Comparison of ENCODE assay signal across 10 cellular contexts in genomic region chr2:19711470-19712372, GRCh38.
DNase-seq lines count a peak whose midpoint lies in the region; ATAC-seq and TF ChIP-seq lines count a peak whose summit lies in the region.
"Had no signal": no experiment of that assay in that cellular context is flagged by ENCODE, and none has a peak within 500 bp of the region (broad histone marks: within the 10 kb centered on the region; RNA-seq: fewer than 3 reads in every experiment).

No MANE protein-coding gene starts in this region.

- H3K36me3 ChIP-seq in SJCRH30: no peaks in the 10 kb centered on the region

- no peak for TF ChIP-seq CTCF in activated CD8-positive, alpha-beta T cell treated with anti-CD3 and anti-CD28 coated beads for 36 hours (IDR thresholded peaks at IDR 0.05)

- H3K4me1 Mint-ChIP-seq in activated CD8-positive, alpha-beta T cell treated with anti-CD3 and anti-CD28 coated beads, Interleukin-2, amount 10 ng/mL, durations not matched to agents 7 days and 5 days (ENCODE audit: low read depth): no peaks in the 10 kb centered on the region
- H3K4me1 Mint-ChIP-seq in activated CD8-positive, alpha-beta T cell treated with anti-CD3 and anti-CD28 coated beads for 36 hours (ENCODE audit: low read depth): no peaks in the 10 kb centered on the region
- no peaks in the 10 kb centered on the region for H3K4me1 Mint-ChIP-seq in stimulated activated effector memory CD8-positive, alpha-beta T cell treated with anti-CD3 and anti-CD28 coated beads, Interleukin-12 subunit alpha, Interleukin-12 subunit beta, amount 100 ng/mL, for 72 hours
- no peaks in the 10 kb centered on the region for H3K4me1 Mint-ChIP-seq in immature natural killer cell
- H3K4me1 Mint-ChIP-seq: naive B cell had no signal

- H3K36me3 Mint-ChIP-seq in activated CD8-positive, alpha-beta T cell treated with anti-CD3 and anti-CD28 coated beads, Interleukin-2, amount 10 ng/mL, durations not matched to agents 7 days and 5 days (ENCODE audit: low read depth): no peaks in the 10 kb centered on the region
- H3K36me3 Mint-ChIP-seq in activated CD8-positive, alpha-beta T cell treated with anti-CD3 and anti-CD28 coated beads for 36 hours (ENCODE audit: low read depth): no peaks in the 10 kb centered on the region
- H3K36me3 Mint-ChIP-seq in stimulated activated effector memory CD8-positive, alpha-beta T cell treated with anti-CD3 and anti-CD28 coated beads, Interleukin-12 subunit alpha, Interleukin-12 subunit beta, amount 100 ng/mL, for 72 hours: no peaks in the 10 kb centered on the region
- H3K36me3 Mint-ChIP-seq in immature natural killer cell: no peaks in the 10 kb centered on the region

- H3K27me3 Mint-ChIP-seq in activated CD8-positive, alpha-beta T cell treated with anti-CD3 and anti-CD28 coated beads, Interleukin-2, amount 10 ng/mL, durations not matched to agents 7 days and 5 days (ENCODE audit: low read depth): no peaks in the 10 kb centered on the region
- peaks cover 4% of the 10 kb centered on the region for H3K27me3 Mint-ChIP-seq in activated CD8-positive, alpha-beta T cell treated with anti-CD3 and anti-CD28 coated beads for 36 hours
- H3K27me3 Mint-ChIP-seq in immature natural killer cell (ENCODE audit: low read depth in 3 of 3): peaks cover 1 to 4% (median 2%) of the 10 kb centered on the region in 3 donors

- no peak for DNase-seq in activated CD8-positive, alpha-beta T cell treated with anti-CD3 and anti-CD28 coated beads, Interleukin-2, amount 10 ng/mL, durations not matched to agents 7 days and 5 days
- no peak for DNase-seq in activated CD8-positive, alpha-beta T cell treated with anti-CD3 and anti-CD28 coated beads for 36 hours
- DNase-seq in SJCRH30 (peak; percentile 32 to 45), glomerular visceral epithelial cell (ENCODE audit: extremely low spot score) (peak; percentile 94), immature natural killer cell (no peak)
- no peak for DNase-seq in stimulated activated effector memory CD8-positive, alpha-beta T cell treated with anti-CD3 and anti-CD28 coated beads, Interleukin-12 subunit alpha, Interleukin-12 subunit beta, amount 100 ng/mL, for 72 hours (ENCODE audit: low spot score in 2 of 2)
- DNase-seq: DND-41, naive B cell had no signal

- POLR2A ChIA-PET in activated CD8-positive, alpha-beta T cell treated with anti-CD3 and anti-CD28 coated beads, Interleukin-2, amount 10 ng/mL, durations not matched to agents 7 days and 5 days (lab: Charles Lee): no interaction called here
- POLR2A ChIA-PET in activated CD8-positive, alpha-beta T cell treated with anti-CD3 and anti-CD28 coated beads for 36 hours (lab: Charles Lee): no interaction called here

- peaks cover 3% of the 10 kb centered on the region; the same call in 1 of the 2 replicates for H3K27me3 ChIP-seq in SJCRH30

- no peak overlapping the region for H3K4me3 ChIP-seq in SJCRH30

- ATAC-seq in activated CD8-positive, alpha-beta T cell treated with anti-CD3 and anti-CD28 coated beads, Interleukin-2, amount 10 ng/mL, durations not matched to agents 7 days and 5 days: peak; percentile 64
- ATAC-seq in activated CD8-positive, alpha-beta T cell treated with anti-CD3 and anti-CD28 coated beads for 36 hours: no peak
- peak; percentile 59 for ATAC-seq in stimulated activated effector memory CD8-positive, alpha-beta T cell treated with anti-CD3 and anti-CD28 coated beads, Interleukin-12 subunit alpha, Interleukin-12 subunit beta, amount 100 ng/mL, for 72 hours
- no peak for ATAC-seq in HG03565 (IDR thresholded peaks at IDR 0.05; ENCODE audit: unreplicated experiment)
- ATAC-seq in HG02678 (IDR thresholded peaks at IDR 0.05; ENCODE audit: unreplicated experiment): no peak

- H3K27ac ChIP-seq in SJCRH30: no peak overlapping the region

- H3K27ac Mint-ChIP-seq in activated CD8-positive, alpha-beta T cell treated with anti-CD3 and anti-CD28 coated beads, Interleukin-2, amount 10 ng/mL, durations not matched to agents 7 days and 5 days: no peak overlapping the region
- H3K27ac Mint-ChIP-seq in activated CD8-positive, alpha-beta T cell treated with anti-CD3 and anti-CD28 coated beads for 36 hours: no peak overlapping the region
- no peak overlapping the region for H3K27ac Mint-ChIP-seq in stimulated activated effector memory CD8-positive, alpha-beta T cell treated with anti-CD3 and anti-CD28 coated beads, Interleukin-12 subunit alpha, Interleukin-12 subunit beta, amount 100 ng/mL, for 72 hours
- no peak overlapping the region for H3K27ac Mint-ChIP-seq in immature natural killer cell
- H3K27ac Mint-ChIP-seq: naive B cell had no signal

- no peak overlapping the region for H3K4me3 Mint-ChIP-seq in activated CD8-positive, alpha-beta T cell treated with anti-CD3 and anti-CD28 coated beads, Interleukin-2, amount 10 ng/mL, durations not matched to agents 7 days and 5 days
- H3K4me3 Mint-ChIP-seq in activated CD8-positive, alpha-beta T cell treated with anti-CD3 and anti-CD28 coated beads for 36 hours: no peak overlapping the region
- no peak overlapping the region for H3K4me3 Mint-ChIP-seq in stimulated activated effector memory CD8-positive, alpha-beta T cell treated with anti-CD3 and anti-CD28 coated beads, Interleukin-12 subunit alpha, Interleukin-12 subunit beta, amount 100 ng/mL, for 72 hours
- no peak overlapping the region for H3K4me3 Mint-ChIP-seq in immature natural killer cell
- H3K4me3 Mint-ChIP-seq: naive B cell had no signal

- CTCF ChIA-PET in activated CD8-positive, alpha-beta T cell treated with anti-CD3 and anti-CD28 coated beads, Interleukin-2, amount 10 ng/mL, durations not matched to agents 7 days and 5 days (lab: Charles Lee): no interaction called here
- CTCF ChIA-PET in activated CD8-positive, alpha-beta T cell treated with anti-CD3 and anti-CD28 coated beads for 36 hours (lab: Charles Lee): no interaction called here

- H3K9me3 ChIP-seq in SJCRH30 (replicated peaks): no peaks in the 10 kb centered on the region

- H3K9me3 Mint-ChIP-seq in activated CD8-positive, alpha-beta T cell treated with anti-CD3 and anti-CD28 coated beads, Interleukin-2, amount 10 ng/mL, durations not matched to agents 7 days and 5 days (ENCODE audit: insufficient read depth): no peaks in the 10 kb centered on the region
- H3K9me3 Mint-ChIP-seq in activated CD8-positive, alpha-beta T cell treated with anti-CD3 and anti-CD28 coated beads for 36 hours: peaks cover 1% of the 10 kb centered on the region
- peaks cover 6% of the 10 kb centered on the region for H3K9me3 Mint-ChIP-seq in stimulated activated effector memory CD8-positive, alpha-beta T cell treated with anti-CD3 and anti-CD28 coated beads, Interleukin-12 subunit alpha, Interleukin-12 subunit beta, amount 100 ng/mL, for 72 hours
- peaks cover 0 to 9% (median 0%) of the 10 kb centered on the region in 6 donors for H3K9me3 Mint-ChIP-seq in immature natural killer cell

- intact Hi-C loops in activated CD8-positive, alpha-beta T cell treated with anti-CD3 and anti-CD28 coated beads for 36 hours (cut with micrococcal nuclease): no loop called here

- peaks cover 10% of the 10 kb centered on the region for H3K4me1 ChIP-seq in SJCRH30

Comparison
In these comparisons a context has a peak if more than half of its experiments do, and no peak if none do; other contexts are left out.
1. ATAC-seq: peak in activated CD8-positive, alpha-beta T cell treated with anti-CD3 and anti-CD28 coated beads, Interleukin-2, amount 10 ng/mL, durations not matched to agents 7 days and 5 days (single experiment) and stimulated activated effector memory CD8-positive, alpha-beta T cell treated with anti-CD3 and anti-CD28 coated beads, Interleukin-12 subunit alpha, Interleukin-12 subunit beta, amount 100 ng/mL, for 72 hours (single experiment); none in activated CD8-positive, alpha-beta T cell treated with anti-CD3 and anti-CD28 coated beads for 36 hours (single experiment), HG03565 (single experiment) and HG02678 (single experiment).
2. DNase-seq: peak in SJCRH30 (2 of 2) and glomerular visceral epithelial cell (single experiment); none in activated CD8-positive, alpha-beta T cell treated with anti-CD3 and anti-CD28 coated beads, Interleukin-2, amount 10 ng/mL, durations not matched to agents 7 days and 5 days (single experiment), activated CD8-positive, alpha-beta T cell treated with anti-CD3 and anti-CD28 coated beads for 36 hours (single experiment), stimulated activated effector memory CD8-positive, alpha-beta T cell treated with anti-CD3 and anti-CD28 coated beads, Interleukin-12 subunit alpha, Interleukin-12 subunit beta, amount 100 ng/mL, for 72 hours (0 of 2) and immature natural killer cell (0 of 3).